In genomic region chr16:2775765-2776499, GRCh38 we compare ENCODE assay signal across 8 cellular contexts. TPM values are rescaled to one million over a fixed set of nuclear protein-coding genes. Genes with fewer than 3 reads are reported as not detected.
DNase-seq lines count a peak whose midpoint lies in the region; ATAC-seq and TF ChIP-seq lines count a peak whose summit lies in the region.

No MANE protein-coding gene starts in this region.

- no peaks in the 10 kb centered on the region for H3K9me3 ChIP-seq in gastroesophageal sphincter

- TF ChIP-seq EP300 in gastroesophageal sphincter (IDR thresholded peaks at IDR 0.05) = no peak

- no peak for TF ChIP-seq POLR2A in gastroesophageal sphincter (IDR thresholded peaks at IDR 0.05)

- H3K36me3 ChIP-seq in gastroesophageal sphincter (peaks cover 0 to 46% of the 10 kb centered on the region in 2 donors), rectal smooth muscle tissue (ENCODE audit: control insufficient read depth, insufficient read depth, low read length) (peaks cover 22% of the 10 kb centered on the region)

- DNase-seq in GM12865 (ENCODE audit: low read depth) = no peak
- no peak for DNase-seq in effector CD4-positive, alpha-beta T cell
- no peak for DNase-seq in GM19238 (ENCODE audit: insufficient read length, low spot score)

- H3K9ac ChIP-seq in rectal smooth muscle tissue (ENCODE audit: low read length) = peak overlapping the region; percentile 28

- ATAC-seq in gastroesophageal sphincter (no peak), GM21717 (IDR thresholded peaks at IDR 0.05; ENCODE audit: unreplicated experiment) (no peak), GM18519 (IDR thresholded peaks at IDR 0.05; ENCODE audit: low FRiP score, unreplicated experiment) (no peak)

- H3K4me3 ChIP-seq in GM12865 (ENCODE audit: low read depth, low read length) (peak overlapping the region; percentile 82), gastroesophageal sphincter (peak overlapping the region; percentile 75 to 96), rectal smooth muscle tissue (ENCODE audit: low read length) (peak overlapping the region; percentile 77)

- H3K27me3 ChIP-seq in gastroesophageal sphincter (no peaks in the 10 kb centered on the region), rectal smooth muscle tissue (ENCODE audit: control insufficient read depth, insufficient read depth, low read length) (no peaks in the 10 kb centered on the region)

- H3K4me1 ChIP-seq in gastroesophageal sphincter = peaks cover 0 to 60% (median 27%) of the 10 kb centered on the region in 3 donors
- peaks cover 3% of the 10 kb centered on the region for H3K4me1 ChIP-seq in rectal smooth muscle tissue (ENCODE audit: control insufficient read depth, insufficient read depth, low read length)

- TF ChIP-seq CTCF in GM12865 (IDR thresholded peaks at IDR 0.05; ENCODE audit: insufficient read depth, low read depth, low read length, missing control alignments) (no peak), VCaP (conservative IDR thresholded peaks at IDR 0.05) (no peak), gastroesophageal sphincter (IDR thresholded peaks at IDR 0.05) (no peak)

- peak overlapping the region; percentile 96; the same call in 1 of the 2 replicates for H3K27ac ChIP-seq in VCaP
- peak overlapping the region in 3 of 4 donors; percentile 100 for H3K27ac ChIP-seq in gastroesophageal sphincter
- H3K27ac ChIP-seq in rectal smooth muscle tissue (ENCODE audit: low read depth, low read length) = no peak overlapping the region

- WGBS in gastroesophageal sphincter (ENCODE audit: low coverage in 1 of 2), 2 donors = 41 to 58% methylated on average over 3 to 5 of the region's 11 CpGs

RNA-seq across cellular contexts. Expression of gene ELOB, which starts 1.1 kb away (rescaled TPM):
- 100 to 1,000 TPM; 216 to 269 (median 251) TPM for total RNA-seq in gastroesophageal sphincter

RNA-seq across cellular contexts. Expression of gene PRSS33, which starts 11.4 kb away (rescaled TPM):
- total RNA-seq in gastroesophageal sphincter = not detected

RNA-seq across cellular contexts. Expression of gene PRSS41, which starts 22.3 kb away (rescaled TPM):
- total RNA-seq in gastroesophageal sphincter = not detected

RNA-seq across cellular contexts. Expression of gene SRRM2, which starts 23.5 kb away (rescaled TPM):
- total RNA-seq in gastroesophageal sphincter = 100 to 1,000 TPM in 3 of 4 donors, 10 to 100 TPM in 1; 73.9 to 398 (median 255) TPM

RNA-seq across cellular contexts. Expression of gene PRSS21, which starts 41.1 kb away (rescaled TPM):
- not detected for total RNA-seq in gastroesophageal sphincter
